ENCODE assay signal across 8 cellular contexts in the genomic region with DNA sequence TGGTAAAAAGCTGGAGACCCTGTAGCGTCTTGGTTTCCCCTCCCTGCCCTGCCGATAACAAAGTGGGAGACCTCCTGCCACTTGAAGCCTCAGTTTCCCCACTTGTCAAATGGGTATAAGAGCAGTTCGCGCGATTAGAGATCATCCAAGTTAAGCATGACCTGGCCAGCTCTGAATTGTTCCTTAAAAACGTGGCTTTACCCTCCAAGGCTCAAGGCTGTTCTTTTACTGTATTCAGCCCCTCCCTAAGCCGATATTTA. TPM values are rescaled to one million over a fixed set of nuclear protein-coding genes. Genes with fewer than 3 reads are reported as not detected.
DNase-seq lines count a peak whose midpoint lies in the region; ATAC-seq and TF ChIP-seq lines count a peak whose summit lies in the region.

No MANE protein-coding gene starts in this region.

- peaks cover 47% of the 10 kb centered on the region for H3K79me2 ChIP-seq in hepatocyte

- peaks cover 41% of the 10 kb centered on the region for H3K4me1 Mint-ChIP-seq in activated T-cell treated with anti-CD3 and anti-CD28 coated beads, Interleukin-2, amount 50 U/mL, for 24 hours (ENCODE audit: low read depth)
- peaks cover 43% of the 10 kb centered on the region for H3K4me1 Mint-ChIP-seq in activated B cell treated with CpG ODN at 0.5 μM for 24 hours

- DNase-seq in activated T-cell treated with anti-CD3 and anti-CD28 coated beads, Interleukin-2, amount 50 U/mL, for 24 hours = peak; percentile 57
- no peak for DNase-seq in activated T-cell treated with anti-CD3 and anti-CD28 coated beads for 4 hours
- no peak for DNase-seq in activated B cell treated with CpG ODN at 0.5 μM for 24 hours
- no peak for DNase-seq in hepatocyte (ENCODE audit: low spot score)
- no peak for DNase-seq in stomach
- DNase-seq in activated effector memory CD4-positive, alpha-beta T cell treated with anti-CD3 and anti-CD28 coated beads, Interleukin-2, amount 50 U/mL, for 16 hours = no peak
- DNase-seq in iPS-NIHi11 (ENCODE audit: low spot score) = no peak

- H3K4me3 ChIP-seq in hepatocyte (peak overlapping the region; percentile 56), stomach (peak overlapping the region; percentile 77 to 97 (median 84))

- WGBS in hepatocyte (ENCODE audit: low lambda C conversion rate, missing lambda C conversion rate) = 3% methylated on average over 7 of the region's 7 CpGs
- WGBS in stomach, 5 donors = 0 to 3% (median 1%) methylated on average over 7 of the region's 7 CpGs

- peaks cover 7% of the 10 kb centered on the region for H4K20me1 ChIP-seq in hepatocyte (ENCODE audit: insufficient read depth, poor library complexity, severe bottlenecking)

- H3K27me3 ChIP-seq in hepatocyte (no peaks in the 10 kb centered on the region), stomach (no peaks in the 10 kb centered on the region)

- POLR2A ChIA-PET in activated B cell treated with CpG ODN at 0.5 μM for 24 hours (lab: Charles Lee) = interaction anchor here (0.6 to 7.0 kb wide), 16 partner anchors 8 to 210 kb away, joined by 3 to 121 read pairs (median 6); a partner anchor contains a TSS

- peak overlapping the region; percentile 97 for H3K27ac Mint-ChIP-seq in activated T-cell treated with anti-CD3 and anti-CD28 coated beads, Interleukin-2, amount 50 U/mL, for 24 hours
- peak overlapping the region; percentile 90 for H3K27ac Mint-ChIP-seq in activated B cell treated with CpG ODN at 0.5 μM for 24 hours

- H3K36me3 ChIP-seq in hepatocyte (replicated peaks; ENCODE audit: insufficient read depth, low read depth) = no peaks in the 10 kb centered on the region
- peaks cover 7 to 20% (median 19%) of the 10 kb centered on the region in 4 donors for H3K36me3 ChIP-seq in stomach

- H3K9me3 ChIP-seq in hepatocyte (ENCODE audit: low read depth) = no peaks in the 10 kb centered on the region
- no peaks in the 10 kb centered on the region for H3K9me3 ChIP-seq in stomach

- ATAC-seq in activated B cell treated with CpG ODN at 0.5 μM for 24 hours (ENCODE audit: low read depth) (peak; percentile 4), HG03095 (IDR thresholded peaks at IDR 0.05; ENCODE audit: unreplicated experiment) (no peak)

- H3K27me3 Mint-ChIP-seq in activated T-cell treated with anti-CD3 and anti-CD28 coated beads, Interleukin-2, amount 50 U/mL, for 24 hours = no peaks in the 10 kb centered on the region
- no peaks in the 10 kb centered on the region for H3K27me3 Mint-ChIP-seq in activated B cell treated with CpG ODN at 0.5 μM for 24 hours

- H3K4me1 ChIP-seq in hepatocyte (ENCODE audit: insufficient read depth) (peaks cover 10% of the 10 kb centered on the region), stomach (peaks cover 22 to 56% (median 46%) of the 10 kb centered on the region in 4 donors)

- H3K36me3 Mint-ChIP-seq in activated T-cell treated with anti-CD3 and anti-CD28 coated beads, Interleukin-2, amount 50 U/mL, for 24 hours (ENCODE audit: low read depth) = peaks cover 73% of the 10 kb centered on the region
- peaks cover 41% of the 10 kb centered on the region for H3K36me3 Mint-ChIP-seq in activated B cell treated with CpG ODN at 0.5 μM for 24 hours (ENCODE audit: low read depth)

- H3K9me3 Mint-ChIP-seq in activated T-cell treated with anti-CD3 and anti-CD28 coated beads, Interleukin-2, amount 50 U/mL, for 24 hours = no peaks in the 10 kb centered on the region
- H3K9me3 Mint-ChIP-seq in activated B cell treated with CpG ODN at 0.5 μM for 24 hours = no peaks in the 10 kb centered on the region

- peak overlapping the region; percentile 92 for H3K4me2 ChIP-seq in hepatocyte

- TF ChIP-seq POLR2A in stomach (IDR thresholded peaks at IDR 0.05) = no peak

- peak overlapping the region; percentile 66 for H3K27ac ChIP-seq in hepatocyte
- H3K27ac ChIP-seq in stomach = peak overlapping the region; percentile 15 to 97 (median 92)

- H3K4me3 Mint-ChIP-seq in activated T-cell treated with anti-CD3 and anti-CD28 coated beads, Interleukin-2, amount 50 U/mL, for 24 hours = peak overlapping the region; percentile 99
- peak overlapping the region; percentile 92 for H3K4me3 Mint-ChIP-seq in activated B cell treated with CpG ODN at 0.5 μM for 24 hours

- TF ChIP-seq CTCF in activated B cell treated with CpG ODN at 0.5 μM for 24 hours (IDR thresholded peaks at IDR 0.05) = no peak
- TF ChIP-seq CTCF in hepatocyte (IDR thresholded peaks at IDR 0.05; ENCODE audit: poor library complexity) = no peak
- TF ChIP-seq CTCF in stomach (IDR thresholded peaks at IDR 0.05) = no peak

- intact Hi-C loops in activated B cell treated with CpG ODN at 0.5 μM for 24 hours (cut with micrococcal nuclease) (loop anchor here (5.0 kb wide), 4 partner anchors 41 to 214 kb away; a partner anchor contains a TSS), stomach (cut with DNase I; ENCODE audit: low total_unique reads) (no loop called here)

- peak overlapping the region; percentile 53 for H2AFZ ChIP-seq in hepatocyte

- no peaks in the 10 kb centered on the region for H3K9me2 ChIP-seq in hepatocyte (replicated peaks; ENCODE audit: insufficient read depth)

- CTCF ChIA-PET in activated B cell treated with CpG ODN at 0.5 μM for 24 hours (lab: Charles Lee) = interaction anchor here (0.5 to 3.6 kb wide), 4 partner anchors 10 to 159 kb away, joined by 3 to 14 read pairs (median 7); a partner anchor contains a TSS

- no peak for TF ChIP-seq EP300 in stomach (IDR thresholded peaks at IDR 0.05)

RNA-seq across cellular contexts. Expression of a gene that starts 0.4 kb away (rescaled TPM):
- 73.9 and 91.5 TPM in 2 replicates for total RNA-seq in activated B cell treated with CpG ODN at 0.5 μM for 24 hours
- total RNA-seq in hepatocyte = 41.4 and 65.2 TPM in 2 replicates
- 11.7 and 16.0 TPM in 2 replicates for polyA plus RNA-seq in hepatocyte
- total RNA-seq in stomach = 100 to 1,000 TPM in 1 of 5 donors, 10 to 100 TPM in 4; 20.6 to 143 (median 59.8) TPM
- polyA plus RNA-seq in stomach = 10 to 100 TPM; 13.7 to 18.5 (median 17.2) TPM

RNA-seq across cellular contexts. Expression of a gene that starts 11.2 kb away (rescaled TPM):
- total RNA-seq in activated B cell treated with CpG ODN at 0.5 μM for 24 hours (164 and 183 TPM in 2 replicates), hepatocyte (243 and 268 TPM in 2 replicates), stomach (100 to 1,000 TPM; 104 to 687 (median 176) TPM)
- polyA plus RNA-seq in hepatocyte (246 and 259 TPM in 2 replicates), stomach (100 to 1,000 TPM; 341 to 367 (median 348) TPM)

RNA-seq across cellular contexts. Expression of a gene that starts 14.0 kb away (rescaled TPM):
- total RNA-seq in activated B cell treated with CpG ODN at 0.5 μM for 24 hours = 59.6 and 63.5 TPM in 2 replicates
- total RNA-seq in hepatocyte = 52.3 and 79.6 TPM in 2 replicates
- polyA plus RNA-seq in hepatocyte = 85.4 and 108 TPM in 2 replicates
- 10 to 100 TPM in 3 of 5 donors, 1 to 10 TPM in 1, under 1 TPM in 1; 0.89 to 27.2 (median 15.5) TPM for total RNA-seq in stomach
- polyA plus RNA-seq in stomach = 10 to 100 TPM; 55.1 to 90.4 (median 75.5) TPM

RNA-seq across cellular contexts. Expression of a gene that starts 26.9 kb away (rescaled TPM):
- 4.7 and 5.2 TPM in 2 replicates for total RNA-seq in activated B cell treated with CpG ODN at 0.5 μM for 24 hours
- 8.1 and 10.9 TPM in 2 replicates for total RNA-seq in hepatocyte
- 9.1 and 11.1 TPM in 2 replicates for polyA plus RNA-seq in hepatocyte
- 10 to 100 TPM in 1 of 5 donors, 1 to 10 TPM in 3, under 1 TPM in 1; 0.29 to 10.9 (median 2.7) TPM for total RNA-seq in stomach
- polyA plus RNA-seq in stomach = 1 to 10 TPM; 4.6 to 9.8 (median 5.8) TPM

RNA-seq across cellular contexts. Expression of a gene that starts 28.3 kb away (rescaled TPM):
- total RNA-seq in activated B cell treated with CpG ODN at 0.5 μM for 24 hours (not detected in 2 replicates), hepatocyte (not detected in 2 replicates), stomach (100 to 1,000 TPM in 1 of 5 donors, not detected in 4; 165 TPM)
- polyA plus RNA-seq in hepatocyte (not detected in 2 replicates), stomach (under 1 TPM in 1 of 3 donors, not detected in 2; 0.08 TPM)
